ENCODE assay signal across 8 cellular contexts in genomic region chr15:44838929-44839328, GRCh38.
DNase-seq lines count a peak whose midpoint lies in the region; ATAC-seq and TF ChIP-seq lines count a peak whose summit lies in the region.
"Not testable (repeated sequence)": the region's sequence is repeated elsewhere in the genome, so short reads cannot be mapped to it uniquely, and the experiment has no call there.

No MANE protein-coding gene starts in this region.

- not testable (repeated sequence) for H3K27me3 Mint-ChIP-seq in endothelial cell (ENCODE audit: unreplicated experiment)

- DNase-seq in A172 (ENCODE audit: low spot score): peak; percentile 62
- DNase-seq in GM12865 (ENCODE audit: low read depth): peak; percentile 21
- not testable (repeated sequence) for DNase-seq in Panc1 (ENCODE audit: low read depth, low spot score)
- DNase-seq in adipocyte (ENCODE audit: low read depth): peak; percentile 7
- peak; percentile 38 for DNase-seq in endothelial cell (ENCODE audit: low spot score)
- peak; percentile 57 for DNase-seq in islet precursor cell
- peak; percentile 78 for DNase-seq in pulmonary artery endothelial cell (ENCODE audit: low read depth, low spot score)

- H3K36me3 Mint-ChIP-seq in endothelial cell (ENCODE audit: low read depth, unreplicated experiment): peaks cover 18% of the 10 kb centered on the region

- H3K4me1 ChIP-seq in Panc1 (ENCODE audit: control insufficient read depth, insufficient read depth, low read length); adipocyte (ENCODE audit: control insufficient read depth, insufficient read depth, low read length): not testable (repeated sequence)

- TF ChIP-seq CTCF in GM12865 (IDR thresholded peaks at IDR 0.05; ENCODE audit: insufficient read depth, low read depth, low read length, missing control alignments); Panc1 (IDR thresholded peaks at IDR 0.05); endothelial cell (IDR thresholded peaks at IDR 0.05; ENCODE audit: unreplicated experiment): not testable (repeated sequence)

- intact Hi-C loops in Panc1 (cut with micrococcal nuclease; ENCODE audit: unreplicated experiment): not testable (repeated sequence)

- POLR2A ChIA-PET in Panc1 (lab: Charles Lee): not testable (repeated sequence)

- H3K9me3 ChIP-seq in Panc1 (ENCODE audit: control insufficient read depth, insufficient read depth, low read depth, low read length); adipocyte (ENCODE audit: control insufficient read depth, low read length): not testable (repeated sequence)

- H3K36me3 ChIP-seq in Panc1 (ENCODE audit: control insufficient read depth, insufficient read depth, low read length); adipocyte (ENCODE audit: control insufficient read depth, insufficient read depth, low read length, severe bottlenecking): not testable (repeated sequence)

- H3K4me3 Mint-ChIP-seq in endothelial cell (ENCODE audit: unreplicated experiment): peak overlapping the region; percentile 51

- peaks cover 25% of the 10 kb centered on the region for H3K4me1 Mint-ChIP-seq in endothelial cell (ENCODE audit: unreplicated experiment)

- not testable (repeated sequence) for H3K9me3 Mint-ChIP-seq in endothelial cell (ENCODE audit: unreplicated experiment)

- ATAC-seq in HG03442 (IDR thresholded peaks at IDR 0.05; ENCODE audit: unreplicated experiment) (peak; percentile 43), Panc1 (peak; percentile 26; the same call in 1 of the 2 replicates)

- peak overlapping the region; percentile 100 for H3K27ac Mint-ChIP-seq in endothelial cell (ENCODE audit: unreplicated experiment)

- BruUV-seq in Panc1 (replicated peaks; lab: Mats Ljungman, UMichigan): not testable (repeated sequence)

- H3K27ac ChIP-seq in Panc1 (ENCODE audit: low read length): not testable (repeated sequence)

- not testable (repeated sequence) for H3K27me3 ChIP-seq in Panc1 (ENCODE audit: control insufficient read depth, insufficient read depth, low read length); adipocyte (replicated peaks; ENCODE audit: control insufficient read depth, insufficient read depth, low read length)

- CTCF ChIA-PET in Panc1 (lab: Charles Lee): interaction anchor here (1.1 kb wide), 1 partner anchor 20 kb away, joined by 3 read pairs; no protein-coding TSS in a partner anchor

- in situ Hi-C loops in Panc1 (cut with HindIII; ENCODE audit: low pct_unique_long_range_greater_than_20kb, low sequenced_read_pairs): not testable (repeated sequence)

- not testable (repeated sequence) for H3K4me3 ChIP-seq in GM12865 (ENCODE audit: low read depth, low read length); Panc1 (ENCODE audit: low read depth in 2 of 2, low read length in 2 of 2); adipocyte (ENCODE audit: low read length)

- not testable (repeated sequence) for H3K9ac ChIP-seq in adipocyte (ENCODE audit: low read length)
